In the genomic region with DNA sequence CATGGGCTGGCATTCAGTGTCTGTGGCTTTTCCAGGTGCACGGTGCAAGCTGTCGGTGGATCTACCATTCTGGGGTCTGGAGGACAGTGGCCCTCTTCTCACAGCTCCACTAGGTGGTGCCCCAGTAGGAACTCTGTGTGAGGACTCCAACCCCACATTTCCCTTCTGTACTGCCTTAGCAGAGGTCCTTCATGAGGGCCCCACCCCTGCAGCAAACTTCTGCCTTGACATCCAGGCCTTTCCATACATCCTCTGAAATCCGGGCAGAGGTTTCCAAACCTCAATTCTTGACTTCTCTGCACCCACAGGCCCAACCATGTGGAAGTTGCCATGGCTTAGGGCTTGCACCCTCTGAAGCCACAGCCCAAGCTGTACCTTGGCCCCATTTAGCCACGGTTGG, we compare ENCODE assay signal across 2 cellular contexts.
TF ChIP-seq lines count a peak whose summit lies in the region.

No MANE protein-coding gene starts in this region.

TF ChIP-seq in HEK293, 187 proteins besides CTCF, POLR2A, EP300 and RAD21:
- peak; percentile 69 for TF ChIP-seq SETDB1 (IDR thresholded peaks at IDR 0.05; ENCODE audit: insufficient read length, low read length)

TF ChIP-seq in K562, 482 proteins besides CTCF, POLR2A, EP300 and RAD21:
- TF ChIP-seq TRIM28 (IDR thresholded peaks at IDR 0.05) = peak; percentile 43; the same call in 1 of the 2 replicates
- TF ChIP-seq, protein P1, sequence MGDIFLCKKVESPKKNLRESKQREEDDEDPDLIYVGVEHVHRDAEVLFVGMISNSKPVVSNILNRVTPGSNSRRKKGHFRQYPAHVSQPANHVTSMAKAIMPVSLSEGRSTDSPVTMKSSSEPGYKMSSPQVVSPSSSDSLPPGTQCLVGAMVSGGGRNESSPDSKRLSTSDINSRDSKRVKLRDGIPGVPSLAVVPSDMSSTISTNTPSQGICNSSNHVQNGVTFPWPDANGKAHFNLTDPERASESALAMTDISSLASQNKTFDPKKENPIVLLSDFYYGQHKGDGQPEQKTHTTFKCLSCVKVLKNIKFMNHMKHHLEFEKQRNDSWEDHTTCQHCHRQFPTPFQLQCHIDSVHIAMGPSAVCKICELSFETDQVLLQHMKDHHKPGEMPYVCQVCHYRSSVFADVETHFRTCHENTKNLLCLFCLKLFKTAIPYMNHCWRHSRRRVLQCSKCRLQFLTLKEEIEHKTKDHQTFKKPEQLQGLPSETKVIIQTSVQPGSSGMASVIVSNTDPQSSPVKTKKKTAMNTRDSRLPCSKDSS (IDR thresholded peaks at IDR 0.05; ENCODE audit: low read depth, partially characterized antibody) = peak; percentile 13
- TF ChIP-seq ZFP36 (IDR thresholded peaks at IDR 0.05; ENCODE audit: low read depth, low read length, partially characterized antibody) = peak; percentile 34
- TF ChIP-seq CBX5 (IDR thresholded peaks at IDR 0.05; ENCODE audit: borderline replicate concordance, low read depth) = peak; percentile 71
- TF ChIP-seq CBX3 (IDR thresholded peaks at IDR 0.05; ENCODE audit: borderline replicate concordance in 1 of 2, low read length in 2 of 2) = 0 out of 3 replicates have a peak, but pooled peaks of 1 of the 2 experiments have one; percentile 47
